14 cellular contexts compared by ENCODE assay signal in genomic region chr1:80457409-80457808, GRCh38.
"Had no signal": no experiment of that assay in that cellular context is flagged by ENCODE, and none has a peak within 500 bp of the region (broad histone marks: within the 10 kb centered on the region; RNA-seq: fewer than 3 reads in every experiment).

No MANE protein-coding gene starts in this region.

- H3K27ac ChIP-seq: body of pancreas, colonic mucosa, ovary, stomach, testis, upper lobe of left lung had no signal

- H3K36me3 ChIP-seq: colonic mucosa, ovary, stomach, upper lobe of left lung had no signal

- H3K27me3 ChIP-seq: body of pancreas, colonic mucosa, ovary, stomach, testis, upper lobe of left lung had no signal

- H3K4me1 ChIP-seq: body of pancreas, colonic mucosa, stomach, testis, upper lobe of left lung had no signal

- H3K4me3 ChIP-seq: body of pancreas, colonic mucosa, ovary, stomach, testis, upper lobe of left lung had no signal

- DNase-seq: activated CD4-positive, alpha-beta T cell treated with anti-CD3 and anti-CD28 coated beads for 1 hour; activated CD4-positive, alpha-beta T cell treated with anti-CD3 and anti-CD28 coated beads, Interleukin-2, amount 50 U/mL, for 48 hours; activated naive CD4-positive, alpha-beta T cell treated with anti-CD3 and anti-CD28 coated beads, Interleukin-2, amount 10 ng/mL, durations not matched to agents 7 days and 5 days; amniotic stem cell; body of pancreas; central memory CD4-positive, alpha-beta T cell; colonic mucosa; hypothalamus; ovary; stimulated activated CD4-positive, alpha-beta T cell treated with anti-CD3 and anti-CD28 coated beads, Interleukin-1b, Interleukin-23, amount 100 ng/mL, for 48 hours; stomach; T-helper 1 cell; testis; upper lobe of left lung had no signal

- H3K9me3 ChIP-seq: body of pancreas, colonic mucosa, ovary, stomach, testis, upper lobe of left lung had no signal
